12 cellular contexts compared by ENCODE assay signal in the genomic region with DNA sequence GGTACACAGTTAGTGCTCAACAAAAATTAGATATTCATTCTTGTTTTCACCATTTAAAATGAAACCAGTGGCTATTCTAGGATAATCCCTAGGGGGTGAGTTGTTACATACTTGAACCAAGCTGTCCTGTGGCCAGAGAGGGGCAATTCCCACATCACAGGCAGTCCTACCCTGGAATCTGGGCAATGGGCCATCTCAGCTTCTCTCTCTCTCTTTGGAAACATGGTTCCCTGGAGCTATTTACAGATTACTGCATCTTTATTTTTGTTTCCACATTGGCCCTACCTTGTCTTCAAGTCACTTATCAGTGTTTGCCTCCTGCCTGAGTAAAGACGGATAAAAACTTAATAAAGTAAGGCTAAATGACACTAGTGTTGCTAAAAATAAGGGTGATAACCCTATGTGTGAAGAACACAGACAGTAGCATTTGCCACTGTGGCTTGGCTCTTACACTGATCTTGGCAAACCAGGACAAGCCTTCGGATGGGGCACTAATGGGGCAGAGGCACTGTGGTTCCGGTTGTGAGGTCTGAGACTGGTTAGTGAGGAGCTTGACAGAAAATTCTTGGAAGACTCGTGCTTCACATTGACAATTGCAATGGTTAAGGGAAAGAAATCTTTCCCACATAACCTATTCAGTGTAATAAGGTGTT.
DNase-seq lines count a peak whose midpoint lies in the region; ATAC-seq and TF ChIP-seq lines count a peak whose summit lies in the region.
"Had no signal": no experiment of that assay in that cellular context is flagged by ENCODE, and none has a peak within 500 bp of the region (broad histone marks: within the 10 kb centered on the region; RNA-seq: fewer than 3 reads in every experiment).

No MANE protein-coding gene starts in this region.

- H2AFZ ChIP-seq in neural progenitor cell (replicated peaks) = no peak overlapping the region

- H3K36me3 Mint-ChIP-seq in neural progenitor cell = no peaks in the 10 kb centered on the region
- H3K36me3 Mint-ChIP-seq: activated naive CD4-positive, alpha-beta T cell treated with anti-CD3 and anti-CD28 coated beads, Interleukin-2, amount 10 ng/mL, durations not matched to agents 7 days and 5 days had no signal

- H3K4me1 ChIP-seq in neural progenitor cell = no peaks in the 10 kb centered on the region

- H3F3A ChIP-seq in neural progenitor cell (ENCODE audit: low read depth) = no peaks in the 10 kb centered on the region

- H3K9me3 Mint-ChIP-seq in neural progenitor cell = no peaks in the 10 kb centered on the region

- H3K27me3 ChIP-seq in neural progenitor cell = no peaks in the 10 kb centered on the region

- peak overlapping the region; percentile 84 for H3K27ac Mint-ChIP-seq in neural progenitor cell
- H3K27ac Mint-ChIP-seq: activated B cell treated with CpG ODN at 0.5 μM for 24 hours; activated naive CD4-positive, alpha-beta T cell treated with anti-CD3 and anti-CD28 coated beads, Interleukin-2, amount 10 ng/mL, durations not matched to agents 7 days and 5 days had no signal

- TF ChIP-seq CTCF in AG10803 (conservative IDR thresholded peaks at IDR 0.05; ENCODE audit: low read length) (no peak), fibroblast of the aortic adventitia (IDR thresholded peaks at IDR 0.05; ENCODE audit: insufficient read depth, low read length) (no peak), neural progenitor cell (IDR thresholded peaks at IDR 0.05) (no peak)

- no peaks in the 10 kb centered on the region for H3K79me2 ChIP-seq in neural progenitor cell (ENCODE audit: low read depth)

- H3K4me2 ChIP-seq in neural progenitor cell = no peak overlapping the region

- peaks cover 8% of the 10 kb centered on the region for H3K4me1 Mint-ChIP-seq in neural progenitor cell
- H3K4me1 Mint-ChIP-seq: activated B cell treated with CpG ODN at 0.5 μM for 24 hours; activated naive CD4-positive, alpha-beta T cell treated with anti-CD3 and anti-CD28 coated beads, Interleukin-2, amount 10 ng/mL, durations not matched to agents 7 days and 5 days had no signal

- no peak for ATAC-seq in SK-N-SH treated with all-trans-retinoic acid at 6 μM for 48 hours

- no peak overlapping the region for H3K4me3 Mint-ChIP-seq in neural progenitor cell
- H3K4me3 Mint-ChIP-seq: activated B cell treated with CpG ODN at 0.5 μM for 24 hours; activated naive CD4-positive, alpha-beta T cell treated with anti-CD3 and anti-CD28 coated beads, Interleukin-2, amount 10 ng/mL, durations not matched to agents 7 days and 5 days had no signal

- no peaks in the 10 kb centered on the region for H3K36me3 ChIP-seq in neural progenitor cell

- DNase-seq in AG10803 (ENCODE audit: low read depth) (peak; percentile 87), NCI-H226 (peak; percentile 27), fibroblast of the aortic adventitia (ENCODE audit: low read depth) (peak; percentile 1), neural progenitor cell (ENCODE audit: low spot score) (no peak), RPMI8226 (no peak), NCI-H446 (lab: John Stamatoyannopoulos, UW) (no peak), NCI-H1417 treated with DMSO at 0.1 percent for 48 hours (lab: John Stamatoyannopoulos, UW) (no peak)
- DNase-seq: activated B cell treated with CpG ODN at 0.5 μM for 24 hours; activated naive CD4-positive, alpha-beta T cell treated with anti-CD3 and anti-CD28 coated beads, Interleukin-2, amount 10 ng/mL, durations not matched to agents 7 days and 5 days; nucleus accumbens; stimulated activated CD4-positive, alpha-beta T cell treated with anti-CD3 and anti-CD28 coated beads, Interleukin-12 subunit alpha, Interleukin-12 subunit beta, amount 100 ng/mL, for 4 hours had no signal

- no peak overlapping the region for H3K27ac ChIP-seq in neural progenitor cell

- no peaks in the 10 kb centered on the region for H3K9me3 ChIP-seq in neural progenitor cell (ENCODE audit: low read depth)

- H4K20me1 ChIP-seq in neural progenitor cell (ENCODE audit: low read depth) = no peaks in the 10 kb centered on the region

- H3K27me3 Mint-ChIP-seq in neural progenitor cell (ENCODE audit: insufficient read depth, low read depth) = peaks cover 3% of the 10 kb centered on the region
- H3K27me3 Mint-ChIP-seq: activated B cell treated with CpG ODN at 0.5 μM for 24 hours; activated naive CD4-positive, alpha-beta T cell treated with anti-CD3 and anti-CD28 coated beads, Interleukin-2, amount 10 ng/mL, durations not matched to agents 7 days and 5 days had no signal

- H3K9ac ChIP-seq in neural progenitor cell = no peak overlapping the region

- H3K4me3 ChIP-seq in AG10803 (ENCODE audit: low read length) (no peak overlapping the region), fibroblast of the aortic adventitia (ENCODE audit: low read depth, low read length) (no peak overlapping the region), neural progenitor cell (no peak overlapping the region)

TF ChIP-seq in SK-N-SH treated with all-trans-retinoic acid at 6 μM for 48 hours, 23 proteins besides CTCF, POLR2A, EP300 and RAD21:
- no peak for TF ChIP-seq CREB5 (CRISPR knock-in tag; IDR thresholded peaks at IDR 0.05; ENCODE audit: low read depth)

Comparison
In these comparisons a context has a peak if more than half of its experiments do, and no peak if none do; other contexts are left out.
1. DNase-seq: peak in AG10803 (single experiment), NCI-H226 (single experiment) and fibroblast of the aortic adventitia (single experiment); none in neural progenitor cell (single experiment), RPMI8226 (single experiment), NCI-H446 (0 of 2) and NCI-H1417 treated with DMSO at 0.1 percent for 48 hours (single experiment).